Comparison of ENCODE assay signal across 9 cellular contexts in genomic region chr6:107075951-107076381, GRCh38. TPM values are rescaled to one million over a fixed set of nuclear protein-coding genes. Genes with fewer than 3 reads are reported as not detected.
A peak's percentile ranks its signal among the peaks of the same experiment; 100 is the strongest.
DNase-seq lines count a peak whose midpoint lies in the region; ATAC-seq and TF ChIP-seq lines count a peak whose summit lies in the region.
"Had no signal": no experiment of that assay in that cellular context is flagged by ENCODE, and none has a peak within 500 bp of the region (broad histone marks: within the 10 kb centered on the region; RNA-seq: fewer than 3 reads in every experiment).

No MANE protein-coding gene starts in this region.

- H3K4me1 ChIP-seq in HCT116 (ENCODE audit: control insufficient read depth in 1 of 2, insufficient read depth in 2 of 2, low read length in 2 of 2) (peaks cover 3 to 10% of the 10 kb centered on the region in 2 experiments; a peak in 3 of 4 replicates), right lobe of liver (no peaks in the 10 kb centered on the region)
- H3K4me1 ChIP-seq: adrenal gland had no signal

- no peak overlapping the region for H3K9ac ChIP-seq in HCT116 (ENCODE audit: low read length)

- 50% methylated on average over 5 of the region's 6 CpGs for WGBS in right lobe of liver (ENCODE audit: insufficient coverage, low coverage, low lambda C conversion rate, missing lambda C conversion rate)

- RAD21 ChIA-PET in HCT116 (lab: Charles Lee; ENCODE audit: low non-redundant PET in 1 of 2, low total read pairs in 2 of 2, uncharacterized antibody in 2 of 2, unreplicated experiment in 2 of 2): no interaction called here

- intact Hi-C loops in HCT116 (cut with micrococcal nuclease): no loop called here
- intact Hi-C loops in right lobe of liver (cut with DNase I): no loop called here

- no TSS peak for BruUV-seq in HCT116 (replicated peaks; lab: Mats Ljungman, UMichigan)

- no peaks in the 10 kb centered on the region for H3K9me2 ChIP-seq in HCT116 (ENCODE audit: insufficient read depth)

- no peak overlapping the region for H3K4me2 ChIP-seq in HCT116 (ENCODE audit: low read length)

- H3K79me2 ChIP-seq in HCT116 (ENCODE audit: insufficient read depth, low read length): no peaks in the 10 kb centered on the region

- ATAC-seq in HCT116: no peak
- peak; percentile 35 to 59 (median 47) for ATAC-seq in right lobe of liver
- ATAC-seq in HG03469 (IDR thresholded peaks at IDR 0.05; ENCODE audit: unreplicated experiment): no peak
- no peak for ATAC-seq in HG02798 (IDR thresholded peaks at IDR 0.05; ENCODE audit: poor library complexity, unreplicated experiment)

- H3K36me3 ChIP-seq in HCT116 (ENCODE audit: control insufficient read depth in 1 of 2, insufficient read depth in 2 of 2, low read length in 2 of 2) (no peaks in the 10 kb centered on the region), right lobe of liver (no peaks in the 10 kb centered on the region)
- H3K36me3 ChIP-seq: adrenal gland had no signal

- H3K4me3 ChIP-seq in AG09309 (ENCODE audit: control insufficient read depth, low read depth, low read length): no peak overlapping the region
- H3K4me3 ChIP-seq in HCT116 (replicated peaks in 1 of 2; ENCODE audit: low read depth in 1 of 2, low read length in 2 of 2): no peak overlapping the region
- H3K4me3 ChIP-seq in right lobe of liver: no peak overlapping the region
- H3K4me3 ChIP-seq: adrenal gland had no signal

- no peaks in the 10 kb centered on the region for H4K20me1 ChIP-seq in HCT116 (ENCODE audit: insufficient read depth)

- H3K9me3 ChIP-seq in HCT116 (ENCODE audit: control insufficient read depth in 1 of 2, insufficient read depth in 1 of 2, low read depth in 1 of 2, low read length in 2 of 2) (no peaks in the 10 kb centered on the region), right lobe of liver (no peaks in the 10 kb centered on the region)
- H3K9me3 ChIP-seq: adrenal gland had no signal

- H3K27ac ChIP-seq in HCT116 (ENCODE audit: low read depth, low read length) (no peak overlapping the region), right lobe of liver (no peak overlapping the region)
- H3K27ac ChIP-seq: adrenal gland had no signal

- DNase-seq in AG09309 (ENCODE audit: low read depth): peak; percentile 23
- no peak for DNase-seq in HCT116 (ENCODE audit: low read depth, low spot score)
- peak in 34 of 56 donors; percentile 2 to 58 (median 12) for DNase-seq in amygdala (lab: John Stamatoyannopoulos, UW)
- DNase-seq in right lobe of liver: peak in 1 of 3 donors; percentile 23
- DNase-seq in amniotic stem cell (lab: John Stamatoyannopoulos, UW): no peak
- DNase-seq in activated naive CD4-positive, alpha-beta T cell treated with anti-CD3 and anti-CD28 coated beads, Interleukin-2, amount 50 U/mL, for 16 hours: no peak
- DNase-seq: adrenal gland had no signal

- POLR2A ChIA-PET in HCT116 (lab: Charles Lee): no interaction called here

- no peaks in the 10 kb centered on the region for H3K27me3 ChIP-seq in HCT116 (ENCODE audit: insufficient read depth, low read length)
- no peaks in the 10 kb centered on the region for H3K27me3 ChIP-seq in right lobe of liver
- H3K27me3 ChIP-seq: adrenal gland had no signal

- H2AFZ ChIP-seq in HCT116 (ENCODE audit: low read depth, low read length, poor library complexity, severe bottlenecking): no peak overlapping the region

- TF ChIP-seq CTCF in AG09309 (IDR thresholded peaks at IDR 0.05; ENCODE audit: control insufficient read depth, insufficient read depth, low read depth, low read length, missing control alignments): peak; percentile 32
- TF ChIP-seq CTCF in HCT116 (IDR thresholded peaks at IDR 0.05 in 2 of 3, conservative IDR thresholded peaks at IDR 0.05 in 1 of 3; ENCODE audit: borderline replicate concordance in 1 of 3, insufficient read depth in 1 of 3, low read depth in 2 of 3, low read length in 2 of 3): peak; percentile 2 to 28 (median 10); a peak in 2 of 6 replicates
- TF ChIP-seq CTCF in right lobe of liver (IDR thresholded peaks at IDR 0.05): peak in 2 of 4 donors; percentile 23 to 28

- peak; percentile 44 for TF ChIP-seq RAD21 in HCT116 (IDR thresholded peaks at IDR 0.05; ENCODE audit: low read depth)

- TF ChIP-seq POLR2A in HCT116 (IDR thresholded peaks at IDR 0.05; ENCODE audit: borderline replicate concordance, extremely low read depth, insufficient read depth, insufficient read length) (no peak), right lobe of liver (IDR thresholded peaks at IDR 0.05) (no peak)

- CTCF ChIA-PET in HCT116 (lab: Charles Lee): interaction anchor here (1.2 kb wide), 1 partner anchor 39 kb away, joined by 3 read pairs; the partner anchor contains the start of gene BEND3

TF ChIP-seq in HCT116, 20 proteins besides CTCF, POLR2A, EP300 and RAD21:
- no peak for TF ChIP-seq ELF1 (IDR thresholded peaks at IDR 0.05; ENCODE audit: borderline replicate concordance, low read depth)
- no peak for TF ChIP-seq JUND (IDR thresholded peaks at IDR 0.05)
- no peak for TF ChIP-seq REST (IDR thresholded peaks at IDR 0.05; ENCODE audit: low read depth)
- no peak for TF ChIP-seq MAX (IDR thresholded peaks at IDR 0.05)
- no peak for TF ChIP-seq TCF7L2 (IDR thresholded peaks at IDR 0.05; ENCODE audit: borderline replicate concordance, extremely low read depth, insufficient read depth, insufficient read length)
- no peak for TF ChIP-seq POLR2AphosphoS5 (IDR thresholded peaks at IDR 0.05; ENCODE audit: low read depth, low read length)
- no peak for TF ChIP-seq CBX3 (IDR thresholded peaks at IDR 0.05; ENCODE audit: low read depth)
- TF ChIP-seq EGR1 (IDR thresholded peaks at IDR 0.05; ENCODE audit: low read depth): no peak
- no peak for TF ChIP-seq SRF (IDR thresholded peaks at IDR 0.05; ENCODE audit: low read depth)
- no peak for TF ChIP-seq ZFX (IDR thresholded peaks at IDR 0.05)
- TF ChIP-seq SP1 (IDR thresholded peaks at IDR 0.05; ENCODE audit: low read depth): no peak
- no peak for TF ChIP-seq ZBTB33 (IDR thresholded peaks at IDR 0.05; ENCODE audit: extremely low read depth, insufficient replicate concordance, low read length)
- no peak for TF ChIP-seq EZH2phosphoT487 (IDR thresholded peaks at IDR 0.05; ENCODE audit: borderline replicate concordance)
- TF ChIP-seq YY1 (IDR thresholded peaks at IDR 0.05; ENCODE audit: extremely low read depth, insufficient replicate concordance, low read depth, low read length): no peak
- TF ChIP-seq ZNF274 (IDR thresholded peaks at IDR 0.05; ENCODE audit: low read depth, low read length): no peak
- TF ChIP-seq CEBPB (IDR thresholded peaks at IDR 0.05; ENCODE audit: low read depth): no peak
- no peak for TF ChIP-seq EZH2 (IDR thresholded peaks at IDR 0.05)
- TF ChIP-seq SIN3A (IDR thresholded peaks at IDR 0.05; ENCODE audit: low read depth): no peak
- no peak for TF ChIP-seq FOSL1 (IDR thresholded peaks at IDR 0.05; ENCODE audit: low read depth)
- TF ChIP-seq ATF3 (IDR thresholded peaks at IDR 0.05): no peak

RNA-seq across cellular contexts. Expression of gene BEND3, which starts 39.3 kb away (rescaled TPM):
- total RNA-seq in HCT116 (2021; ENCODE audit: unreplicated experiment): 6.3 TPM
- polyA plus RNA-seq in HCT116 (2012): 0.94 and 1.5 TPM in 2 replicates
- total RNA-seq in right lobe of liver: 1 to 10 TPM in 4 of 6 experiments, under 1 TPM in 2; 0.83 to 2.7 (median 1.4) TPM

RNA-seq across cellular contexts. Expression of gene MTRES1, which starts 48.0 kb away (rescaled TPM):
- total RNA-seq in HCT116 (2021; ENCODE audit: unreplicated experiment) (12.7 TPM), right lobe of liver (10 to 100 TPM in 5 of 6 experiments, 1 to 10 TPM in 1; 9.8 to 17.6 (median 12.9) TPM)
- polyA plus RNA-seq in HCT116 (2012): 3.1 and 6.4 TPM in 2 replicates

Comparison
In these comparisons a context has a peak if more than half of its experiments do, and no peak if none do; other contexts are left out.
1. DNase-seq: peak in AG09309 (single experiment) and amygdala (34 of 56); none in HCT116 (single experiment), amniotic stem cell (single experiment) and activated naive CD4-positive, alpha-beta T cell treated with anti-CD3 and anti-CD28 coated beads, Interleukin-2, amount 50 U/mL, for 16 hours (single experiment).
2. ATAC-seq: peak in right lobe of liver (4 of 4); none in HCT116 (single experiment), HG03469 (single experiment) and HG02798 (single experiment).